9 cellular contexts compared by ENCODE assay signal in genomic region chr4:138835833-138836521, GRCh38.
DNase-seq lines count a peak whose midpoint lies in the region; ATAC-seq and TF ChIP-seq lines count a peak whose summit lies in the region.
"Had no signal": no experiment of that assay in that cellular context is flagged by ENCODE, and none has a peak within 500 bp of the region (broad histone marks: within the 10 kb centered on the region; RNA-seq: fewer than 3 reads in every experiment).

No MANE protein-coding gene starts in this region.

- CTCF ChIA-PET in mammary epithelial cell (lab: Charles Lee; ENCODE audit: low non-redundant PET): no interaction called here

- no TSS peak for BruUV-seq in mammary epithelial cell (replicated peaks; lab: Mats Ljungman, UMichigan)

- H3K36me3 ChIP-seq in mammary epithelial cell (ENCODE audit: insufficient read depth, low read length) (no peaks in the 10 kb centered on the region), prostate gland (no peaks in the 10 kb centered on the region)

- dilution Hi-C loops in mammary epithelial cell (cut with HindIII; ENCODE audit: low sequenced_read_pairs): no loop called here

- 38% methylated on average over 5 of the region's 9 CpGs for WGBS in mammary epithelial cell (ENCODE audit: low coverage, missing lambda C conversion rate)
- 66% methylated on average over 9 of the region's 9 CpGs for WGBS in prostate gland

- no peaks in the 10 kb centered on the region for H3K4me1 ChIP-seq in mammary epithelial cell (ENCODE audit: insufficient read depth, low read length)
- no peaks in the 10 kb centered on the region for H3K4me1 ChIP-seq in prostate gland (replicated peaks)

- no peak overlapping the region for H3K4me3 ChIP-seq in mammary epithelial cell (replicated peaks in 1 of 3; ENCODE audit: insufficient read depth in 1 of 3, low read depth in 2 of 3, low read length in 3 of 3)
- no peak overlapping the region for H3K4me3 ChIP-seq in prostate gland

- peak; percentile 28 for ATAC-seq in GM18861 (IDR thresholded peaks at IDR 0.05; ENCODE audit: unreplicated experiment)
- ATAC-seq in HG03354 (IDR thresholded peaks at IDR 0.05; ENCODE audit: poor library complexity, severe bottlenecking, unreplicated experiment): no peak

- H3K27me3 ChIP-seq in mammary epithelial cell (ENCODE audit: insufficient read depth, low read length) (peaks cover 4% of the 10 kb centered on the region), prostate gland (replicated peaks; ENCODE audit: insufficient read depth) (no peaks in the 10 kb centered on the region)

- H3K4me2 ChIP-seq in mammary epithelial cell (ENCODE audit: insufficient read depth, low read depth, low read length): no peak overlapping the region

- intact Hi-C loops in mammary epithelial cell (cut with micrococcal nuclease): loop anchor here (1.0 kb wide), 2 partner anchors 35 to 83 kb away; no protein-coding TSS in a partner anchor
- intact Hi-C loops in prostate gland (cut with DNase I): no loop called here

- TF ChIP-seq POLR2A in prostate gland (IDR thresholded peaks at IDR 0.05): no peak

- no peak overlapping the region for H3K9ac ChIP-seq in mammary epithelial cell (ENCODE audit: insufficient read depth, low read length)

- in situ Hi-C loops in mammary epithelial cell (cut with MboI; ENCODE audit: low sequenced_read_pairs in 2 of 2): no loop called here
- in situ Hi-C loops in GM13977 (cut with MboI; ENCODE audit: low pct_unique_long_range_greater_than_20kb, low sequenced_read_pairs, unreplicated experiment): no loop called here

- H3K79me2 ChIP-seq in mammary epithelial cell (ENCODE audit: insufficient read depth, low read length): no peaks in the 10 kb centered on the region

- H3K27ac ChIP-seq in mammary epithelial cell (ENCODE audit: insufficient read depth, low read depth, low read length) (no peak overlapping the region), prostate gland (no peak overlapping the region)

- TF ChIP-seq CTCF in mammary epithelial cell (conservative IDR thresholded peaks at IDR 0.05 in 1 of 2, IDR thresholded peaks at IDR 0.05 in 1 of 2; ENCODE audit: extremely low read depth in 1 of 2, insufficient read depth in 1 of 2, low read depth in 1 of 2, low read length in 2 of 2): peak in 1 of 2 donors; percentile 19
- TF ChIP-seq CTCF in prostate gland (IDR thresholded peaks at IDR 0.05): no peak
- no peak for TF ChIP-seq CTCF in GM13977 (IDR thresholded peaks at IDR 0.05; ENCODE audit: extremely low read depth, insufficient read depth, missing control alignments)

- no peak overlapping the region for H2AFZ ChIP-seq in mammary epithelial cell (ENCODE audit: low read depth, low read length)

- H3K9me3 ChIP-seq in mammary epithelial cell (replicated peaks; ENCODE audit: insufficient read depth, low read length): no peaks in the 10 kb centered on the region
- no peaks in the 10 kb centered on the region for H3K9me3 ChIP-seq in prostate gland

- DNase-seq in NCI-H1092 (lab: John Stamatoyannopoulos, UW): peak; percentile 86
- DNase-seq in mammary epithelial cell: peak; percentile 29
- peak; percentile 29 for DNase-seq in left kidney (ENCODE audit: low read depth, low spot score)
- DNase-seq in prostate gland (ENCODE audit: low spot score): no peak
- no peak for DNase-seq in GM13977 (ENCODE audit: low spot score)
- no peak for DNase-seq in retina
- DNase-seq: activated T-cell treated with anti-CD3 and anti-CD28 coated beads, Interleukin-2, amount 50 U/mL, for 1 hour had no signal

- no peaks in the 10 kb centered on the region for H4K20me1 ChIP-seq in mammary epithelial cell (ENCODE audit: insufficient read depth, low read length)

Comparison
In these comparisons a context has a peak if more than half of its experiments do, and no peak if none do; other contexts are left out.
1. DNase-seq: peak in NCI-H1092 (single experiment), mammary epithelial cell (single experiment) and left kidney (single experiment); none in prostate gland (single experiment), GM13977 (single experiment) and retina (single experiment).